In the genomic region with DNA sequence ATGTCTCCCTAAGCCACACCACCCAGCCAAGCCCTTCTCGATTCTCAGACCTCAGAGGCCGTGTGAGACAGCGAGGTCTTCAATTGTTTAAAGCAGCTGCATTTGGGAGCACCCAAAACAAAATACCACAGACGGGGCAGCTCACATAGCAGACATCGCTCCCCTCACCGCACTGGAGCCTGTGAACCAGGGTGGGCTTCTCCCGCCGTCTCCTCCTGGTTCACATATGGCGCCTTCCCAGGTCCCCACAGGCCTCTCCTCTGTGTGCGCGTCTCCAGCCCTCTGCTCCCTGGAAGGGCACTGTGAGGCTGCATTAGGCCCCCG, we compare ENCODE assay signal across 1 cellular context.
TF ChIP-seq lines count a peak whose summit lies in the region.

No MANE protein-coding gene starts in this region.

TF ChIP-seq in HepG2, 621 proteins besides CTCF, POLR2A, EP300 and RAD21:
- TF ChIP-seq MAX (IDR thresholded peaks at IDR 0.05) (no peak), CSRNP1 (CRISPR knock-in tag; IDR thresholded peaks at IDR 0.05) (no peak), EZH2 (conservative IDR thresholded peaks at IDR 0.05; ENCODE audit: low read depth, low read length) (peak; percentile 63; the same call in 1 of the 2 replicates), GABPA (IDR thresholded peaks at IDR 0.05; ENCODE audit: low read depth, low read length) (no peak), GABPA (CRISPR knock-in tag; IDR thresholded peaks at IDR 0.05; ENCODE audit: low read depth) (no peak)
- TF ChIP-seq, protein P1, sequence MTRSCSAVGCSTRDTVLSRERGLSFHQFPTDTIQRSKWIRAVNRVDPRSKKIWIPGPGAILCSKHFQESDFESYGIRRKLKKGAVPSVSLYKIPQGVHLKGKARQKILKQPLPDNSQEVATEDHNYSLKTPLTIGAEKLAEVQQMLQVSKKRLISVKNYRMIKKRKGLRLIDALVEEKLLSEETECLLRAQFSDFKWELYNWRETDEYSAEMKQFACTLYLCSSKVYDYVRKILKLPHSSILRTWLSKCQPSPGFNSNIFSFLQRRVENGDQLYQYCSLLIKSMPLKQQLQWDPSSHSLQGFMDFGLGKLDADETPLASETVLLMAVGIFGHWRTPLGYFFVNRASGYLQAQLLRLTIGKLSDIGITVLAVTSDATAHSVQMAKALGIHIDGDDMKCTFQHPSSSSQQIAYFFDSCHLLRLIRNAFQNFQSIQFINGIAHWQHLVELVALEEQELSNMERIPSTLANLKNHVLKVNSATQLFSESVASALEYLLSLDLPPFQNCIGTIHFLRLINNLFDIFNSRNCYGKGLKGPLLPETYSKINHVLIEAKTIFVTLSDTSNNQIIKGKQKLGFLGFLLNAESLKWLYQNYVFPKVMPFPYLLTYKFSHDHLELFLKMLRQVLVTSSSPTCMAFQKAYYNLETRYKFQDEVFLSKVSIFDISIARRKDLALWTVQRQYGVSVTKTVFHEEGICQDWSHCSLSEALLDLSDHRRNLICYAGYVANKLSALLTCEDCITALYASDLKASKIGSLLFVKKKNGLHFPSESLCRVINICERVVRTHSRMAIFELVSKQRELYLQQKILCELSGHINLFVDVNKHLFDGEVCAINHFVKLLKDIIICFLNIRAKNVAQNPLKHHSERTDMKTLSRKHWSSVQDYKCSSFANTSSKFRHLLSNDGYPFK (CRISPR knock-in tag; IDR thresholded peaks at IDR 0.05; ENCODE audit: borderline replicate concordance) = no peak
TF ChIP-seq in HepG2: peak in this region for 1.
